Comparison of ENCODE assay signal across 8 cellular contexts in the genomic region with DNA sequence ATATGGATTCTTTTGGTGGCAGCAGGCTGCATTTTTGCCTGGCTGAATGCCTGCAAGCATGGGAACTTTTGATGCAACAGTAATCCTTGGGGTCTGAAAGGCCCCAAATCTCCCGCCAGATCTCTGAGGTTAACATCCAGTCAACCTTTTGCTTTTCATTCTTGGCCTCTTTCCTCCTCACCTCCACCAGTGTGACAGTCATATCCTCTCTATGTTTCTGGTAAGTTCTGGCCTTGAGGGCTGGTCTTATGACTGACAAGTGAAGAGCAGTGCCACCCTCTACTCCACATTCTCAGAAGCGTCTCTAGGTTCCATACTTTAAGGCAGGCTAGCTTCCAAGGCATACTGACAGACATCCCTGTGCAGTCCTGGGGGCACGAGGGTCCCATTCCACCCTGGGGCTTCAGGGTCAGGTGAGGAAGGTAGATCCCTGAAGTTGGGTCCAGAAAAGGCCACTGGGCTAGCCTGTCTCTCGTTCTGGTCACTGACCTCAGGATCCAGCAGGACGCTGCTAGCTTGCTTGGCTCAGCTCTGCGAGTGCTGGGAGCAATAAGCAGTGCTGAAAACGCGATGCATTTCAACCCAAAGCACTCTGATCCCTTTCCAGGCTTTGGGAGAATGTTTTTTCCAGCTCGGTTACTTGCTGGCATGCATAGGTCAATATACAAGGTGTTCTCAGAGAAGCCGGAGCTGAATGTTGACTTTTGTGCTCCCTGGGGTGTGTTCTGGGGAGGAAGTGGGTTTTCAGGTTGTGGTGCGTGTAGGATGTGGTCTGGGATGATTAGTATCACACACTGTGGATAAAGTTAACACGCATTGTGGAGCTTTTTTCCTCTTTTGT.
DNase-seq lines count a peak whose midpoint lies in the region; ATAC-seq and TF ChIP-seq lines count a peak whose summit lies in the region.

No MANE protein-coding gene starts in this region.

- H3K27me3 ChIP-seq in IMR-90 (ENCODE audit: control insufficient read depth, insufficient read depth, low read length), result no peaks in the 10 kb centered on the region
- peaks cover 0 to 2% (median 0%) of the 10 kb centered on the region in 3 donors for H3K27me3 ChIP-seq in psoas muscle (ENCODE audit: insufficient read depth in 3 of 3, low read length in 2 of 3)
- no peaks in the 10 kb centered on the region for H3K27me3 ChIP-seq in vagina

- H4K5ac ChIP-seq in IMR-90 (ENCODE audit: low read depth, low read length), result no peak overlapping the region

- no peak overlapping the region for H3K4me2 ChIP-seq in IMR-90 (ENCODE audit: low read depth, low read length)

- H3K79me1 ChIP-seq in IMR-90 (ENCODE audit: low read depth in 1 of 2, low read length in 2 of 2), result peaks cover 45 to 73% of the 10 kb centered on the region in 2 experiments

- H3K4me1 ChIP-seq in IMR-90 (ENCODE audit: control insufficient read depth, insufficient read depth, low read length), result peaks cover 22% of the 10 kb centered on the region
- H3K4me1 ChIP-seq in psoas muscle, result no peaks in the 10 kb centered on the region
- peaks cover 12% of the 10 kb centered on the region for H3K4me1 ChIP-seq in vagina

- H4K20me1 ChIP-seq in IMR-90 (ENCODE audit: insufficient read depth, low read length), result peaks cover 24% of the 10 kb centered on the region; the same call in 1 of the 2 replicates

- in situ Hi-C loops in IMR-90 (cut with MboI; ENCODE audit: low sequenced_read_pairs), result no loop called here

- peak overlapping the region; percentile 12 for H2BK120ac ChIP-seq in IMR-90 (ENCODE audit: low read depth, low read length)

- H2AK5ac ChIP-seq in IMR-90 (ENCODE audit: low read depth, low read length), result peak overlapping the region; percentile 41; the same call in 1 of the 2 replicates

- H2AFZ ChIP-seq in IMR-90 (replicated peaks; ENCODE audit: low read length, poor library complexity), result no peak overlapping the region

- 0 out of 2 replicates have a peak overlapping the region, but pooled peaks have one; percentile 34 for H4K91ac ChIP-seq in IMR-90 (ENCODE audit: insufficient read depth, low read depth, low read length)

- no peak for TF ChIP-seq RAD21 in IMR-90 (IDR thresholded peaks at IDR 0.05; ENCODE audit: low read length)

- TF ChIP-seq CTCF in IMR-90 (conservative IDR thresholded peaks at IDR 0.05; ENCODE audit: low read depth, low read length), result no peak
- TF ChIP-seq CTCF in epithelial cell of esophagus (IDR thresholded peaks at IDR 0.05; ENCODE audit: insufficient read depth, low read depth, low read length, missing control alignments), result no peak
- TF ChIP-seq CTCF in psoas muscle (IDR thresholded peaks at IDR 0.05), result no peak
- TF ChIP-seq CTCF in vagina (IDR thresholded peaks at IDR 0.05), result no peak

- CTCF ChIA-PET in IMR-90 (lab: Yijun Ruan, JAX), result interaction anchor here (0.7 to 1.4 kb wide), 3 partner anchors 8 to 12 kb away, joined by 3 to 4 read pairs (median 3); no protein-coding TSS in a partner anchor

- dilution Hi-C loops in IMR-90 (cut with HindIII; ENCODE audit: low sequenced_read_pairs, unreplicated experiment), result no loop called here

- H2BK15ac ChIP-seq in IMR-90 (ENCODE audit: low read depth, low read length), result peak overlapping the region; percentile 11; the same call in 1 of the 3 replicates

- 0 out of 2 replicates have a peak overlapping the region, but pooled peaks have one; percentile 1 for H2BK20ac ChIP-seq in IMR-90 (ENCODE audit: low read depth, low read length)

- H3K9me3 ChIP-seq in IMR-90 (ENCODE audit: control insufficient read depth, insufficient read depth, low read length) (no peaks in the 10 kb centered on the region), psoas muscle (no peaks in the 10 kb centered on the region), vagina (no peaks in the 10 kb centered on the region)

- no peak overlapping the region for H3K9ac ChIP-seq in IMR-90 (ENCODE audit: low read depth, low read length)

- POLR2A ChIA-PET in IMR-90 (lab: Charles Lee; ENCODE audit: unreplicated experiment), result interaction anchor here (0.5 kb wide), 1 partner anchor 9 kb away, joined by 17 read pairs; no protein-coding TSS in a partner anchor

- H4K8ac ChIP-seq in IMR-90 (ENCODE audit: low read depth in 2 of 2, low read length in 2 of 2), result no peak overlapping the region

- BruUV-seq in IMR-90 (replicated peaks; lab: Mats Ljungman, UMichigan), result no TSS peak

- H3K18ac ChIP-seq in IMR-90 (ENCODE audit: low read depth, low read length), result peak overlapping the region; percentile 11; the same call in 1 of the 2 replicates

- H3K56ac ChIP-seq in IMR-90 (ENCODE audit: extremely low read depth, insufficient read depth, low read length), result no peak overlapping the region

- TF ChIP-seq POLR2A in IMR-90 (IDR thresholded peaks at IDR 0.05; ENCODE audit: low read depth, low read length) (no peak), vagina (IDR thresholded peaks at IDR 0.05) (no peak)

- H3K36me3 ChIP-seq in IMR-90 (ENCODE audit: control insufficient read depth, insufficient read depth, low read length) (no peaks in the 10 kb centered on the region), psoas muscle (ENCODE audit: insufficient read depth in 1 of 2, low read depth in 1 of 2) (no peaks in the 10 kb centered on the region), vagina (no peaks in the 10 kb centered on the region)

- DNase-seq in DMS79 treated with DMSO at 0.1 percent for 48 hours (lab: John Stamatoyannopoulos, UW) (peak; percentile 88), IMR-90 (peak; percentile 47), epithelial cell of esophagus (ENCODE audit: low read depth) (peak; percentile 24), psoas muscle (no peak), vagina (ENCODE audit: extremely low spot score in 2 of 2) (no peak), retina (no peak)
- DNase-seq in activated CD4-positive, alpha-beta T cell treated with anti-CD3 and anti-CD28 coated beads, Interleukin-2, amount 50 U/mL, for 1 hour, result peak; percentile 33
- peak; percentile 54 to 64 for DNase-seq in stimulated activated CD4-positive, alpha-beta T cell treated with anti-CD3 and anti-CD28 coated beads, Interleukin-2, amount 100 ng/mL, for 24 hours

- H3K14ac ChIP-seq in IMR-90 (replicated peaks; ENCODE audit: low read depth, low read length), result peak overlapping the region; percentile 54; the same call in 1 of the 2 replicates

- H3K27ac ChIP-seq in IMR-90 (ENCODE audit: insufficient read depth, low read length) (no peak overlapping the region), psoas muscle (no peak overlapping the region), vagina (no peak overlapping the region)

- H3K4ac ChIP-seq in IMR-90 (ENCODE audit: low read depth, low read length), result no peak overlapping the region; the same call in 1 of the 2 replicates

- WGBS in IMR-90 (ENCODE audit: extremely low coverage in 2 of 2, insufficient read length in 1 of 2), 2 experiments, result 76% methylated on average over 7 of the region's 12 CpGs; no CpG with 5 or more reads in 1 of the 2 experiments
- WGBS in psoas muscle, 3 donors, result 59 to 65% (median 59%) methylated on average over 12 of the region's 12 CpGs

- peak overlapping the region; percentile 28 for H3K23ac ChIP-seq in IMR-90 (ENCODE audit: low read depth, low read length)

- no peak overlapping the region for H2BK5ac ChIP-seq in IMR-90 (ENCODE audit: low read depth, low read length, poor library complexity, severe bottlenecking)

- H3K4me3 ChIP-seq in IMR-90 (ENCODE audit: insufficient read depth, low read depth, low read length) (no peak overlapping the region), epithelial cell of esophagus (ENCODE audit: low read length) (no peak overlapping the region), psoas muscle (no peak overlapping the region), vagina (no peak overlapping the region)

- intact Hi-C loops in IMR-90 (cut with micrococcal nuclease) (no loop called here), psoas muscle (cut with DNase I) (no loop called here), vagina (cut with DNase I) (no loop called here)

- H3K9me1 ChIP-seq in IMR-90 (ENCODE audit: insufficient read depth, low read length), result peaks cover 31% of the 10 kb centered on the region

- H2AK9ac ChIP-seq in IMR-90 (replicated peaks; ENCODE audit: low read depth, low read length, poor library complexity), result no peak overlapping the region

- ATAC-seq in IMR-90 (ENCODE audit: low read depth), result no peak
- no peak for ATAC-seq in psoas muscle

TF ChIP-seq in IMR-90, 13 proteins besides CTCF, POLR2A, EP300 and RAD21:
- TF ChIP-seq RCOR1 (IDR thresholded peaks at IDR 0.05; ENCODE audit: insufficient replicate concordance, low read length) (no peak), SMC3 (IDR thresholded peaks at IDR 0.05; ENCODE audit: low read depth, low read length) (no peak), CHD1 (IDR thresholded peaks at IDR 0.05; ENCODE audit: low read depth, low read length) (no peak), RFX5 (IDR thresholded peaks at IDR 0.05; ENCODE audit: low read depth, low read length) (no peak), ELK1 (IDR thresholded peaks at IDR 0.05; ENCODE audit: borderline replicate concordance, low read depth, low read length) (no peak), MAZ (IDR thresholded peaks at IDR 0.05; ENCODE audit: borderline replicate concordance, low read depth, low read length) (no peak), BHLHE40 (IDR thresholded peaks at IDR 0.05; ENCODE audit: low read depth, low read length) (no peak), CEBPB (IDR thresholded peaks at IDR 0.05; ENCODE audit: low read depth, low read length) (no peak), MXI1 (IDR thresholded peaks at IDR 0.05; ENCODE audit: borderline replicate concordance, low read depth, low read length) (no peak), FOS (IDR thresholded peaks at IDR 0.05; ENCODE audit: low read depth, low read length) (no peak), MAFK (IDR thresholded peaks at IDR 0.05; ENCODE audit: low read depth, low read length) (no peak), NFE2L2 (IDR thresholded peaks at IDR 0.05; ENCODE audit: low read depth, low read length) (no peak)
- TF ChIP-seq, protein P1, sequence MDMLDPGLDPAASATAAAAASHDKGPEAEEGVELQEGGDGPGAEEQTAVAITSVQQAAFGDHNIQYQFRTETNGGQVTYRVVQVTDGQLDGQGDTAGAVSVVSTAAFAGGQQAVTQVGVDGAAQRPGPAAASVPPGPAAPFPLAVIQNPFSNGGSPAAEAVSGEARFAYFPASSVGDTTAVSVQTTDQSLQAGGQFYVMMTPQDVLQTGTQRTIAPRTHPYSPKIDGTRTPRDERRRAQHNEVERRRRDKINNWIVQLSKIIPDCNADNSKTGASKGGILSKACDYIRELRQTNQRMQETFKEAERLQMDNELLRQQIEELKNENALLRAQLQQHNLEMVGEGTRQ (IDR thresholded peaks at IDR 0.05; ENCODE audit: low read depth, low read length), result no peak

Comparison
In these comparisons a context has a peak if more than half of its experiments do, and no peak if none do; other contexts are left out.
1. DNase-seq: peak in DMS79 treated with DMSO at 0.1 percent for 48 hours (single experiment), IMR-90 (single experiment), activated CD4-positive, alpha-beta T cell treated with anti-CD3 and anti-CD28 coated beads, Interleukin-2, amount 50 U/mL, for 1 hour (single experiment), epithelial cell of esophagus (single experiment) and stimulated activated CD4-positive, alpha-beta T cell treated with anti-CD3 and anti-CD28 coated beads, Interleukin-2, amount 100 ng/mL, for 24 hours (2 of 2); none in psoas muscle (0 of 2), vagina (0 of 2) and retina (single experiment).